ENCODE assay signal across 28 cellular contexts in the genomic region with DNA sequence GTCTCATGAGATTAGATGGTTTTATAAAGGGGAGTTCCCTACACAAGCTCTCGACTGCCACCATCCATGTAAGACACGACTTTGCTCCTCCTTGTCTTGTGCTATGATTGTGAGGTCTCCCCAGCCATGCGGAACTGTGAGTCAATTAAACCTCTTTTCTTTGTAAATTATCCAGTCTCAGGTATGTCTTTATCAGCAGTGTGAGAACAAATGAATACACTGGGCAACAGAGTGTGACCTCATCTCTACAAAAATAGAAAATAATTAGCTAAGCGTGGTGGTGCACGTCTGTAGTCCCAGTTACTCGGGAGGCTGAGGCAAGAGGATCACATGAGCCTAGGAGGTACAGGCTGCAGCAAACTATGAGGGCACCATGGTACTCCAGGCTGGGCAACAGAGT.
"Had no signal": no experiment of that assay in that cellular context is flagged by ENCODE, and none has a peak within 500 bp of the region (broad histone marks: within the 10 kb centered on the region; RNA-seq: fewer than 3 reads in every experiment).

No MANE protein-coding gene starts in this region.

- H3K27ac Mint-ChIP-seq: activated CD4-positive, alpha-beta T cell treated with anti-CD3 and anti-CD28 coated beads, Interleukin-2, amount 10 ng/mL, durations not matched to agents 24 days and 14 days; activated naive CD4-positive, alpha-beta T cell treated with anti-CD3 and anti-CD28 coated beads for 36 hours; activated naive CD8-positive, alpha-beta T cell treated with anti-CD3 and anti-CD28 coated beads for 36 hours; activated T-helper 1 cell treated with anti-CD3 and anti-CD28 coated beads, Interleukin-12 subunit alpha, Interleukin-12 subunit beta, Interleukin-2, Interleukin-4 antibody, amounts not matched to agents 30 ng/mL and 10 ng/mL and 1 ng/mL, durations not matched to agents 14 hours and 24 hours and 36 hours had no signal

- DNase-seq: activated CD4-positive, alpha-beta T cell treated with anti-CD3 and anti-CD28 coated beads, Interleukin-2, amount 10 ng/mL, durations not matched to agents 24 days and 14 days; activated CD4-positive, alpha-beta T cell treated with anti-CD3 and anti-CD28 coated beads, Interleukin-2, amount 50 U/mL, for 4 hours; activated CD8-positive, alpha-beta memory T cell treated with anti-CD3 and anti-CD28 coated beads, Interleukin-2, amount 50 U/mL, for 4 hours; activated gamma-delta T cell treated with Interleukin-2 at 50 U/mL for 16 hours; activated naive CD4-positive, alpha-beta T cell treated with anti-CD3 and anti-CD28 coated beads for 36 hours; activated naive CD8-positive, alpha-beta T cell treated with anti-CD3 and anti-CD28 coated beads for 36 hours; activated T-cell treated with anti-CD3 and anti-CD28 coated beads for 4 hours; activated T-cell treated with anti-CD3 and anti-CD28 coated beads, Interleukin-2, amount 50 U/mL, for 4 hours; adrenal gland; body of pancreas; MM.1S; MV-4-11; NCI-H1092; NCI-H1436 treated with DMSO at 0.1 percent for 48 hours; NCI-H1694 treated with DMSO at 0.1 percent for 48 hours; NCI-H2029; NCI-H446; NCI-H510A treated with DMSO at 0.1 percent for 48 hours; SHP77 treated with DMSO at 0.1 percent for 48 hours; SK-N-SH; T1000; WERI-Rb-1 had no signal

- H3K4me3 ChIP-seq: adrenal gland, body of pancreas, breast epithelium, SJSA1 had no signal

- H3K9ac ChIP-seq: KMS-11, SK-N-SH had no signal

- H3K4me1 Mint-ChIP-seq: activated CD4-positive, alpha-beta T cell treated with anti-CD3 and anti-CD28 coated beads, Interleukin-2, amount 10 ng/mL, durations not matched to agents 24 days and 14 days; activated naive CD8-positive, alpha-beta T cell treated with anti-CD3 and anti-CD28 coated beads for 36 hours had no signal

- H3K27ac ChIP-seq: adrenal gland, body of pancreas, breast epithelium, KMS-11, SJSA1, WERI-Rb-1 had no signal

- H3K9me3 Mint-ChIP-seq: activated CD4-positive, alpha-beta T cell treated with anti-CD3 and anti-CD28 coated beads, Interleukin-2, amount 10 ng/mL, durations not matched to agents 24 days and 14 days; activated naive CD4-positive, alpha-beta T cell treated with anti-CD3 and anti-CD28 coated beads for 36 hours; activated naive CD8-positive, alpha-beta T cell treated with anti-CD3 and anti-CD28 coated beads for 36 hours; activated T-cell treated with anti-CD3 and anti-CD28 coated beads, Interleukin-2, amount 50 U/mL, for 4 hours; activated T-helper 1 cell treated with anti-CD3 and anti-CD28 coated beads, Interleukin-12 subunit alpha, Interleukin-12 subunit beta, Interleukin-2, Interleukin-4 antibody, amounts not matched to agents 30 ng/mL and 10 ng/mL and 1 ng/mL, durations not matched to agents 14 hours and 24 hours and 36 hours had no signal

- H3K27me3 Mint-ChIP-seq: activated CD4-positive, alpha-beta T cell treated with anti-CD3 and anti-CD28 coated beads, Interleukin-2, amount 10 ng/mL, durations not matched to agents 24 days and 14 days; activated naive CD8-positive, alpha-beta T cell treated with anti-CD3 and anti-CD28 coated beads for 36 hours had no signal

- H3K4me3 Mint-ChIP-seq: activated CD4-positive, alpha-beta T cell treated with anti-CD3 and anti-CD28 coated beads, Interleukin-2, amount 10 ng/mL, durations not matched to agents 24 days and 14 days; activated naive CD4-positive, alpha-beta T cell treated with anti-CD3 and anti-CD28 coated beads for 36 hours; activated naive CD8-positive, alpha-beta T cell treated with anti-CD3 and anti-CD28 coated beads for 36 hours; activated T-cell treated with anti-CD3 and anti-CD28 coated beads, Interleukin-2, amount 50 U/mL, for 4 hours; activated T-helper 1 cell treated with anti-CD3 and anti-CD28 coated beads, Interleukin-12 subunit alpha, Interleukin-12 subunit beta, Interleukin-2, Interleukin-4 antibody, amounts not matched to agents 30 ng/mL and 10 ng/mL and 1 ng/mL, durations not matched to agents 14 hours and 24 hours and 36 hours had no signal

- FAIRE-seq: astrocyte had no signal

- H3K4me1 ChIP-seq: adrenal gland, body of pancreas, breast epithelium, SJSA1 had no signal

- ATAC-seq: activated T-cell treated with anti-CD3 and anti-CD28 coated beads, Interleukin-2, amount 50 U/mL, for 4 hours; body of pancreas; Panc1 had no signal

- H3K9me3 ChIP-seq: adrenal gland, body of pancreas, breast epithelium, SJSA1, SK-N-SH had no signal
